In the genomic region with DNA sequence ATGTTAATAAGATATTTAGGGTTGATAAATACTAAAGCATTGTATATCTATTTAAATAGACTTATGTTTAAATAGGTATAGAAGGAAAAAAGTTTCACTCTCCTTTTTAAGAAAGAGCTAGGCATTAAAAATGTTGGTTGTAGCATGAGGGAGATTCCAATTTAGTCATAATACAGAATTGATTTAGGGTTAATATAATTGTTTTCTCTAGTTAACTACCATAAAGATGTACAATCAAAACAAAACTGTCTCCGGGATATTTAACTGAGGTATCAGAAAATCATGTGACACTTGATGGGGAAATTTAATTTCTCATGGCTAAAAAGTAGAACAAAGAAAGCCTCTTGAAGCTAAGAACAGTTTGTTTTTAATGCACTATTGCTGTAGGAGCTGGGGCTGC, we compare ENCODE assay signal across 7 cellular contexts.
"Had no signal": no experiment of that assay in that cellular context is flagged by ENCODE, and none has a peak within 500 bp of the region (broad histone marks: within the 10 kb centered on the region; RNA-seq: fewer than 3 reads in every experiment).

No MANE protein-coding gene starts in this region.

- H3K4me1 Mint-ChIP-seq: GM23338, H9 had no signal

- ATAC-seq: GM23338, K562 had no signal

- DNase-seq: H9, HCEC 1CT, IMR-90 had no signal

- H3K27ac Mint-ChIP-seq: GM23338, H9 had no signal

- H3K4me2 ChIP-seq: GM23338 had no signal

- H3K4me3 Mint-ChIP-seq: GM23338, H9 had no signal

- H3K9me3 Mint-ChIP-seq: GM23338, H9 had no signal

- H2AFZ ChIP-seq: GM23338 had no signal

- H3K4me3 ChIP-seq: GM23338, K562 had no signal

- FAIRE-seq: H1, HTR-8/SVneo, K562 had no signal
